2 cellular contexts compared by ENCODE assay signal in genomic region chr3:130508970-130509369, GRCh38.
TF ChIP-seq lines count a peak whose summit lies in the region.

No MANE protein-coding gene starts in this region.

TF ChIP-seq in IMR-90, 13 proteins besides CTCF, POLR2A, EP300 and RAD21:
- TF ChIP-seq RFX5 (IDR thresholded peaks at IDR 0.05; ENCODE audit: low read depth, low read length) = no peak
- TF ChIP-seq ELK1 (IDR thresholded peaks at IDR 0.05; ENCODE audit: borderline replicate concordance, low read depth, low read length) = no peak
- TF ChIP-seq RCOR1 (IDR thresholded peaks at IDR 0.05; ENCODE audit: insufficient replicate concordance, low read length) = no peak
- TF ChIP-seq CHD1 (IDR thresholded peaks at IDR 0.05; ENCODE audit: low read depth, low read length) = no peak
- TF ChIP-seq MXI1 (IDR thresholded peaks at IDR 0.05; ENCODE audit: borderline replicate concordance, low read depth, low read length) = no peak
- no peak for TF ChIP-seq MAFK (IDR thresholded peaks at IDR 0.05; ENCODE audit: low read depth, low read length)
- TF ChIP-seq CEBPB (IDR thresholded peaks at IDR 0.05; ENCODE audit: low read depth, low read length) = no peak
- no peak for TF ChIP-seq BHLHE40 (IDR thresholded peaks at IDR 0.05; ENCODE audit: low read depth, low read length)
- no peak for TF ChIP-seq FOS (IDR thresholded peaks at IDR 0.05; ENCODE audit: low read depth, low read length)
- TF ChIP-seq USF2 (IDR thresholded peaks at IDR 0.05; ENCODE audit: low read depth, low read length) = no peak
- no peak for TF ChIP-seq NFE2L2 (IDR thresholded peaks at IDR 0.05; ENCODE audit: low read depth, low read length)
- no peak for TF ChIP-seq MAZ (IDR thresholded peaks at IDR 0.05; ENCODE audit: borderline replicate concordance, low read depth, low read length)
- no peak for TF ChIP-seq SMC3 (IDR thresholded peaks at IDR 0.05; ENCODE audit: low read depth, low read length)

TF ChIP-seq in H1, 55 proteins besides CTCF, POLR2A, EP300 and RAD21:
- TF ChIP-seq USF2 (IDR thresholded peaks at IDR 0.05; ENCODE audit: low read length) = no peak
- TF ChIP-seq KDM5A (IDR thresholded peaks at IDR 0.05; ENCODE audit: low read length) = no peak
- no peak for TF ChIP-seq HDAC2 (IDR thresholded peaks at IDR 0.05; ENCODE audit: borderline replicate concordance in 1 of 2, low read depth in 2 of 2, low read length in 2 of 2)
- TF ChIP-seq YY1 (IDR thresholded peaks at IDR 0.05; ENCODE audit: low read depth, low read length) = no peak
- no peak for TF ChIP-seq TBP (IDR thresholded peaks at IDR 0.05; ENCODE audit: low read depth, low read length)
- TF ChIP-seq FOSL1 (IDR thresholded peaks at IDR 0.05; ENCODE audit: insufficient read depth, low read depth, low read length) = no peak
- no peak for TF ChIP-seq TAF1 (IDR thresholded peaks at IDR 0.05; ENCODE audit: low read depth, low read length)
- TF ChIP-seq TCF12 (IDR thresholded peaks at IDR 0.05; ENCODE audit: low read depth, low read length) = no peak
- TF ChIP-seq SP1 (IDR thresholded peaks at IDR 0.05; ENCODE audit: low read depth, low read length) = no peak
- no peak for TF ChIP-seq CBX5 (IDR thresholded peaks at IDR 0.05; ENCODE audit: low read depth, low read length)
- TF ChIP-seq CREB1 (IDR thresholded peaks at IDR 0.05) = no peak
- TF ChIP-seq CEBPB (IDR thresholded peaks at IDR 0.05; ENCODE audit: low read depth, low read length) = no peak
- no peak for TF ChIP-seq GTF2F1 (IDR thresholded peaks at IDR 0.05; ENCODE audit: borderline replicate concordance, low read depth, low read length)
- no peak for TF ChIP-seq SIX5 (IDR thresholded peaks at IDR 0.05; ENCODE audit: low read depth, low read length)
